Comparison of ENCODE assay signal across 9 cellular contexts in genomic region chr5:138138949-138139775, GRCh38. TPM values are rescaled to one million over a fixed set of nuclear protein-coding genes. Genes with fewer than 3 reads are reported as not detected.
DNase-seq lines count a peak whose midpoint lies in the region; ATAC-seq, FAIRE-seq and TF ChIP-seq lines count a peak whose summit lies in the region.
"Had no signal": no experiment of that assay in that cellular context is flagged by ENCODE, and none has a peak within 500 bp of the region (broad histone marks: within the 10 kb centered on the region; RNA-seq: fewer than 3 reads in every experiment).

Gene NME5 (minus strand): TSS chr5:138139428. CDS start chr5:138138780, 648 bp downstream.

- H3K36me3 Mint-ChIP-seq in activated T-cell treated with anti-CD3 and anti-CD28 coated beads, Interleukin-2, amount 50 U/mL, for 72 hours (ENCODE audit: insufficient read depth in 2 of 2), result no peaks in the 10 kb centered on the region
- no peaks in the 10 kb centered on the region for H3K36me3 Mint-ChIP-seq in activated T-cell treated with anti-CD3 and anti-CD28 coated beads, Interleukin-2, amount 50 U/mL, for 4 hours (ENCODE audit: insufficient read depth)

- WGBS in HepG2 (ENCODE audit: low lambda C conversion rate), result 30% methylated on average over 13 of the region's 31 CpGs

- DNase-seq in activated T-cell treated with anti-CD3 and anti-CD28 coated beads, Interleukin-2, amount 50 U/mL, for 72 hours, result peak; percentile 2 to 25
- DNase-seq in activated T-cell treated with anti-CD3 and anti-CD28 coated beads, Interleukin-2, amount 50 U/mL, for 4 hours, result no peak
- DNase-seq in NCI-H510A treated with DMSO at 0.1 percent for 48 hours (lab: John Stamatoyannopoulos, UW) (peak; percentile 48), ecto neural progenitor cell (ENCODE audit: low spot score) (peak; percentile 80), HepG2 (ENCODE audit: low spot score) (no peak), SIG-M5 treated with dmso at 0.1 percent for 504 hours (lab: John Stamatoyannopoulos, UW; ENCODE audit: unreplicated experiment) (no peak)
- no peak for DNase-seq in activated CD4-positive, alpha-beta T cell treated with anti-CD3 and anti-CD28 coated beads for 1 hour
- DNase-seq: DND-41 had no signal

- no peak within 1 kb of the TSS for H3K27ac Mint-ChIP-seq in activated T-cell treated with anti-CD3 and anti-CD28 coated beads, Interleukin-2, amount 50 U/mL, for 72 hours

- no peaks in the 10 kb centered on the region for H3K27me3 ChIP-seq in HepG2 (ENCODE audit: control insufficient read depth in 1 of 2, insufficient read depth in 2 of 2, low read length in 2 of 2)
- no peaks in the 10 kb centered on the region for H3K27me3 ChIP-seq in subcutaneous abdominal adipose tissue (ENCODE audit: control insufficient read depth in 5 of 5, insufficient read depth in 4 of 5, low read length in 5 of 5)

- H3K9me3 Mint-ChIP-seq in activated T-cell treated with anti-CD3 and anti-CD28 coated beads, Interleukin-2, amount 50 U/mL, for 72 hours, result no peaks in the 10 kb centered on the region
- no peaks in the 10 kb centered on the region for H3K9me3 Mint-ChIP-seq in activated T-cell treated with anti-CD3 and anti-CD28 coated beads, Interleukin-2, amount 50 U/mL, for 4 hours

- in situ Hi-C loops in HepG2 (cut with HindIII; ENCODE audit: extremely low pct_ligation_motif_present, low pct_unique_long_range_greater_than_20kb), result no loop called here

- H3K4me1 ChIP-seq in HepG2 (ENCODE audit: insufficient read depth, low read length), result no peaks in the 10 kb centered on the region
- peaks cover 0 to 10% (median 3%) of the 10 kb centered on the region in 5 donors for H3K4me1 ChIP-seq in subcutaneous abdominal adipose tissue (ENCODE audit: control insufficient read depth in 5 of 5, insufficient read depth in 5 of 5, low read length in 5 of 5)

- no peak for TF ChIP-seq RAD21 in HepG2 (CRISPR knock-in tag; IDR thresholded peaks at IDR 0.05)

- H3K9me3 ChIP-seq in HepG2 (ENCODE audit: low read length) (no peaks in the 10 kb centered on the region), subcutaneous abdominal adipose tissue (ENCODE audit: control insufficient read depth in 5 of 5, low read length in 5 of 5) (no peaks in the 10 kb centered on the region)

- no peaks in the 10 kb centered on the region for H3K27me3 Mint-ChIP-seq in activated T-cell treated with anti-CD3 and anti-CD28 coated beads, Interleukin-2, amount 50 U/mL, for 72 hours (ENCODE audit: low read depth)
- peaks cover 14% of the 10 kb centered on the region for H3K27me3 Mint-ChIP-seq in activated T-cell treated with anti-CD3 and anti-CD28 coated beads, Interleukin-2, amount 50 U/mL, for 4 hours (ENCODE audit: low read depth)

- H3K36me3 ChIP-seq in HepG2 (replicated peaks in 1 of 2; ENCODE audit: control insufficient read depth in 1 of 2, insufficient read depth in 2 of 2, low read length in 2 of 2) (no peaks in the 10 kb centered on the region), subcutaneous abdominal adipose tissue (ENCODE audit: control insufficient read depth in 5 of 5, insufficient read depth in 5 of 5, low read length in 5 of 5) (no peaks in the 10 kb centered on the region)

- no peaks in the 10 kb centered on the region for H4K20me1 ChIP-seq in HepG2 (ENCODE audit: insufficient read depth, low read length)

- H3K4me3 Mint-ChIP-seq in activated T-cell treated with anti-CD3 and anti-CD28 coated beads, Interleukin-2, amount 50 U/mL, for 72 hours, result peak within 1 kb of the TSS in 1 of 2 donors; percentile 36
- no peak within 1 kb of the TSS for H3K4me3 Mint-ChIP-seq in activated T-cell treated with anti-CD3 and anti-CD28 coated beads, Interleukin-2, amount 50 U/mL, for 4 hours

- no peaks in the 10 kb centered on the region for H3K79me2 ChIP-seq in HepG2 (ENCODE audit: insufficient read depth, low read length)

- no TSS peak for BruUV-seq in HepG2 (replicated peaks; lab: Mats Ljungman, UMichigan)

- H3K9ac ChIP-seq in HepG2 (ENCODE audit: insufficient read depth, low read depth, low read length), result no peak within 1 kb of the TSS
- H3K9ac ChIP-seq in subcutaneous abdominal adipose tissue (ENCODE audit: low read length in 5 of 5), result peak within 1 kb of the TSS in 2 of 5 donors; percentile 44 to 66

- intact Hi-C loops in HepG2 (cut with micrococcal nuclease; ENCODE audit: unreplicated experiment), result no loop called here

- ATAC-seq in activated T-cell treated with anti-CD3 and anti-CD28 coated beads, Interleukin-2, amount 50 U/mL, for 72 hours (replicated peaks in 1 of 2), result peak; percentile 23 to 51
- ATAC-seq in activated T-cell treated with anti-CD3 and anti-CD28 coated beads, Interleukin-2, amount 50 U/mL, for 4 hours, result no peak
- peak; percentile 46 for ATAC-seq in HepG2

- CTCF ChIA-PET in HepG2 (lab: Yijun Ruan, JAX; ENCODE audit: low intra/inter-chr PET ratio, low total read pairs), result no interaction called here

- no peak within 1 kb of the TSS for H2AFZ ChIP-seq in HepG2 (ENCODE audit: low read length)

- TF ChIP-seq CTCF in HepG2 (CRISPR knock-in tag; IDR thresholded peaks at IDR 0.05), result no peak

- TF ChIP-seq POLR2A in HepG2 (IDR thresholded peaks at IDR 0.05; ENCODE audit: insufficient read depth in 1 of 2, low read depth in 2 of 2, low read length in 2 of 2), result no peak

- peak within 1 kb of the TSS; percentile 51 for H3K4me2 ChIP-seq in HepG2 (ENCODE audit: low read depth, low read length)

- no peak within 1 kb of the TSS for H3K27ac ChIP-seq in HepG2 (ENCODE audit: extremely low read length, insufficient read depth, low read length)
- no peak within 1 kb of the TSS for H3K27ac ChIP-seq in subcutaneous abdominal adipose tissue (ENCODE audit: low read depth, low read length)

- POLR2A ChIA-PET in HepG2 (lab: Yijun Ruan, JAX), result no interaction called here

- FAIRE-seq in HepG2 (lab: Jason Lieb, UNC), result no peak

- H3K4me1 Mint-ChIP-seq in activated T-cell treated with anti-CD3 and anti-CD28 coated beads, Interleukin-2, amount 50 U/mL, for 72 hours (ENCODE audit: low read depth), result peaks cover 7% of the 10 kb centered on the region
- no peaks in the 10 kb centered on the region for H3K4me1 Mint-ChIP-seq in activated T-cell treated with anti-CD3 and anti-CD28 coated beads, Interleukin-2, amount 50 U/mL, for 4 hours (ENCODE audit: low read depth)

- no peak within 1 kb of the TSS for H3K4me3 ChIP-seq in HepG2 (replicated peaks in 1 of 3; ENCODE audit: insufficient read depth in 1 of 3, low read depth in 2 of 3, low read length in 3 of 3)
- peak within 1 kb of the TSS; percentile 65 to 93 (median 71) for H3K4me3 ChIP-seq in subcutaneous abdominal adipose tissue (ENCODE audit: low read depth in 1 of 5, low read length in 5 of 5)

- no peak for TF ChIP-seq EP300 in HepG2 (IDR thresholded peaks at IDR 0.05; ENCODE audit: low read depth in 2 of 2, low read length in 2 of 2)
- TF ChIP-seq EP300 in HepG2 (CRISPR knock-in tag; IDR thresholded peaks at IDR 0.05; ENCODE audit: borderline replicate concordance), result no peak

TF ChIP-seq in HepG2, 621 proteins besides CTCF, POLR2A, EP300 and RAD21:
- peak; percentile 60 for TF ChIP-seq RFX3 (CRISPR knock-in tag; IDR thresholded peaks at IDR 0.05)
- no peak for TF ChIP-seq ZNF816 (CRISPR knock-in tag; IDR thresholded peaks at IDR 0.05; ENCODE audit: borderline replicate concordance)

RNA-seq across cellular contexts. Expression of gene NME5, which starts in this region (rescaled TPM):
- not detected for total RNA-seq in activated T-cell treated with anti-CD3 and anti-CD28 coated beads, Interleukin-2, amount 50 U/mL, for 72 hours
- total RNA-seq in activated T-cell treated with anti-CD3 and anti-CD28 coated beads, Interleukin-2, amount 50 U/mL, for 4 hours, result not detected
- 0.18 and 0.39 TPM in 2 replicates for total RNA-seq in HepG2 (2016; rRNA removed; fragmentation: Illumina TruSeq; extraction: Trizol)
- 0.18 TPM in 1 of 2 replicates, not detected in the other for total RNA-seq in HepG2 (2016; cell fraction: cytosol; rRNA removed; fragmentation: Illumina TruSeq; extraction: Trizol; ENCODE audit: low read depth)
- 0.25 and 0.26 TPM in 2 replicates for total RNA-seq in HepG2 (2016; cell fraction: insoluble cytoplasmic fraction; rRNA removed; fragmentation: Illumina TruSeq; extraction: Trizol)
- not detected in 2 replicates for total RNA-seq in HepG2 (2016; cell fraction: membrane; rRNA removed; fragmentation: Illumina TruSeq; extraction: Trizol)
- total RNA-seq in HepG2 (2016; cell fraction: nucleus; rRNA removed; fragmentation: Illumina TruSeq; extraction: Trizol), result 0.34 TPM in 1 of 2 replicates, not detected in the other
- polyA plus RNA-seq in HepG2 (2011; rRNA removed), result not detected in 2 replicates
- not detected in 2 replicates for polyA plus RNA-seq in HepG2 (2011; cell fraction: cytosol; rRNA removed)
- polyA plus RNA-seq in HepG2 (2011; cell fraction: nucleus; rRNA removed), result not detected in 2 replicates
- polyA plus RNA-seq in HepG2 (2012), result not detected in 2 replicates
- 0.24 TPM in 1 of 2 replicates, not detected in the other for polyA plus RNA-seq in HepG2 (2016; cell fraction: cytosol; fragmentation: Illumina TruSeq; extraction: Trizol; ENCODE audit: low read depth)
- polyA plus RNA-seq in HepG2 (2016; cell fraction: insoluble cytoplasmic fraction; fragmentation: Illumina TruSeq; extraction: Trizol; ENCODE audit: low read depth), result 0.20 and 0.40 TPM in 2 replicates
- not detected in 2 replicates for polyA plus RNA-seq in HepG2 (2016; cell fraction: membrane; fragmentation: Illumina TruSeq; extraction: Trizol; ENCODE audit: low read depth)
- polyA plus RNA-seq in HepG2 (2016; cell fraction: nucleus; fragmentation: Illumina TruSeq; extraction: Trizol; ENCODE audit: insufficient read depth, low read depth), result not detected in 2 replicates
- not detected in 2 replicates for polyA minus RNA-seq in HepG2 (2011; rRNA and poly(A)+ RNA removed; ENCODE audit: low replicate concordance)
- polyA minus RNA-seq in HepG2 (2011; cell fraction: cytosol; rRNA and poly(A)+ RNA removed), result not detected in 2 replicates
- polyA minus RNA-seq in HepG2 (2011; cell fraction: nucleus; rRNA and poly(A)+ RNA removed), result not detected in 2 replicates

Comparison
In these comparisons a context has a peak if more than half of its experiments do, and no peak if none do; other contexts are left out.
1. Peak in DNase-seq and ATAC-seq in activated T-cell treated with anti-CD3 and anti-CD28 coated beads, Interleukin-2, amount 50 U/mL, for 72 hours; RNA of the gene not detected or under 1 TPM.
2. Peak in ATAC-seq and H3K4me2 ChIP-seq in HepG2; RNA of the gene not detected or under 1 TPM.
3. DNase-seq: peak in NCI-H510A treated with DMSO at 0.1 percent for 48 hours (single experiment) and ecto neural progenitor cell (single experiment); none in activated T-cell treated with anti-CD3 and anti-CD28 coated beads, Interleukin-2, amount 50 U/mL, for 4 hours (single experiment), HepG2 (single experiment), activated CD4-positive, alpha-beta T cell treated with anti-CD3 and anti-CD28 coated beads for 1 hour (single experiment) and SIG-M5 treated with dmso at 0.1 percent for 504 hours (single experiment).
4. H3K4me3 ChIP-seq: peak in subcutaneous abdominal adipose tissue (5 of 5); none in HepG2 (0 of 3).